Comparison of ENCODE assay signal across 1 cellular context in genomic region chr1:203800001-203800400, GRCh38.
TF ChIP-seq lines count a peak whose summit lies in the region.

No MANE protein-coding gene starts in this region.

TF ChIP-seq in GM23338, 12 proteins besides CTCF, POLR2A, EP300 and RAD21:
- no peak for TF ChIP-seq ZNF331 (CRISPR knock-in tag; IDR thresholded peaks at IDR 0.05; ENCODE audit: low read depth)
- TF ChIP-seq ZNF114 (CRISPR knock-in tag; IDR thresholded peaks at IDR 0.05), result no peak
- TF ChIP-seq STAT1 (IDR thresholded peaks at IDR 0.05; ENCODE audit: unreplicated experiment), result no peak
- no peak for TF ChIP-seq EZH2phosphoT487 (IDR thresholded peaks at IDR 0.05; ENCODE audit: unreplicated experiment)
- no peak for TF ChIP-seq REST (IDR thresholded peaks at IDR 0.05; ENCODE audit: unreplicated experiment)
- TF ChIP-seq NANOG (IDR thresholded peaks at IDR 0.05; ENCODE audit: borderline replicate concordance), result no peak
- TF ChIP-seq EZH2 (IDR thresholded peaks at IDR 0.05; ENCODE audit: low read depth, unreplicated experiment), result no peak
- no peak for TF ChIP-seq ETS1 (IDR thresholded peaks at IDR 0.05)
- TF ChIP-seq POLR2AphosphoS5 (IDR thresholded peaks at IDR 0.05; ENCODE audit: low read depth), result no peak
- no peak for TF ChIP-seq JUNB (IDR thresholded peaks at IDR 0.05; ENCODE audit: unreplicated experiment)
- TF ChIP-seq ZNF462 (CRISPR knock-in tag; IDR thresholded peaks at IDR 0.05), result no peak
